Comparison of ENCODE assay signal across 37 cellular contexts in the genomic region with DNA sequence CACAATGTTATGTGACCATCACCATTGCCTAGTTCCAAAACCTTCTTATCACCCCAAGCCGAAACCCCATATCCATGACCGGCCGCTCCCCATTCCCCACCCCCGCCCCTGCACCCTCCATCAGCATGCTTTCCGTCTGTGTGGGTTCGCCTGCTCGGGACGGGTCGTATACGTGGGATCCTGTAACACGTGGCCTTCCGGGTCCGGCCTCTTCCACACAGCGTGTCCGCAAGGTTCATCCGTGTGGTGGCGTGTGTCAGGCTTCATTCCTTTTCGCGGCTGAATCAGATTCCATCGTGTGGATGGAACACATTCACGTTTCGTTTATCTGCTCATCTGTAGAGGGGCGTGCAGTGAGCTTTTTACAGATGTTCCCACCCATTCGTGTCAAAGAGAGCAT. TPM values are rescaled to one million over a fixed set of nuclear protein-coding genes. Genes with fewer than 3 reads are reported as not detected.
"Had no signal": no experiment of that assay in that cellular context is flagged by ENCODE, and none has a peak within 500 bp of the region (broad histone marks: within the 10 kb centered on the region; RNA-seq: fewer than 3 reads in every experiment).

No MANE protein-coding gene starts in this region.

- H3K9me3 ChIP-seq: MG63 had no signal

- H3K9ac ChIP-seq: KMS-11 had no signal

- H3K4me3 ChIP-seq: MG63 had no signal

- DNase-seq: Karpas-422, Kasumi-1, KG1, MG63, MM.1S, MV-4-11, NCI-H1048, NCI-H1092, NCI-H1092 treated with DMSO at 0.1 percent for 48 hours, NCI-H1105, NCI-H1105 treated with DMSO at 0.1 percent for 48 hours, NCI-H1417, NCI-H1417 treated with DMSO at 0.1 percent for 48 hours, NCI-H1436, NCI-H1436 treated with DMSO at 0.1 percent for 48 hours, NCI-H146, NCI-H1694, NCI-H1694 treated with DMSO at 0.1 percent for 48 hours, NCI-H187, NCI-H187 treated with DMSO at 0.1 percent for 48 hours, NCI-H1930, NCI-H2029, NCI-H2029 treated with DMSO at 0.1 percent for 48 hours, NCI-H2081, NCI-H2081 treated with DMSO at 0.1 percent for 48 hours, NCI-H2107, NCI-H2171, NCI-H2171 treated with DMSO at 0.1 percent for 48 hours, NCI-H2227 treated with DMSO at 0.1 percent for 48 hours, NCI-H226, NCI-H345, NCI-H446, NCI-H446 treated with DMSO at 0.1 percent for 48 hours, NCI-H510A had no signal

- H3K4me2 ChIP-seq: KMS-11 had no signal

- H3K27me3 ChIP-seq: MG63 had no signal

- H3K36me3 ChIP-seq: MG63 had no signal

- H3K27ac ChIP-seq: KMS-11 had no signal

RNA-seq across cellular contexts. Expression of a gene that starts 41.4 kb away (rescaled TPM):
- total RNA-seq: LHCN-M2, MCF 10A had no signal
